ENCODE assay signal across 10 cellular contexts in genomic region chr1:50271337-50271736, GRCh38.
A peak's percentile ranks its signal among the peaks of the same experiment; 100 is the strongest.
DNase-seq lines count a peak whose midpoint lies in the region; ATAC-seq and TF ChIP-seq lines count a peak whose summit lies in the region.
"Had no signal": no experiment of that assay in that cellular context is flagged by ENCODE, and none has a peak within 500 bp of the region (broad histone marks: within the 10 kb centered on the region; RNA-seq: fewer than 3 reads in every experiment).

No MANE protein-coding gene starts in this region.

- peaks cover 0 to 64% of the 10 kb centered on the region in 2 experiments; a peak in 2 of 4 replicates for H3K4me1 ChIP-seq in SK-N-SH (ENCODE audit: control insufficient read depth in 1 of 2, insufficient read depth in 2 of 2, low read depth in 1 of 2, low read length in 1 of 2)
- no peaks in the 10 kb centered on the region for H3K4me1 ChIP-seq in gastroesophageal sphincter
- H3K4me1 ChIP-seq: Peyer's patch had no signal

- H3K4me1 Mint-ChIP-seq in CD14-positive monocyte, result peaks cover 10% of the 10 kb centered on the region
- H3K4me1 Mint-ChIP-seq in type B pancreatic cell (ENCODE audit: unreplicated experiment), result peaks cover 6% of the 10 kb centered on the region

- H3K27me3 Mint-ChIP-seq in CD14-positive monocyte (ENCODE audit: low read depth in 3 of 3), result peaks cover 4 to 9% (median 9%) of the 10 kb centered on the region in 3 donors
- H3K27me3 Mint-ChIP-seq in type B pancreatic cell, result peaks cover 7% of the 10 kb centered on the region

- no peak for TF ChIP-seq CTCF in SK-N-SH (IDR thresholded peaks at IDR 0.05)
- no peak for TF ChIP-seq CTCF in gastroesophageal sphincter (IDR thresholded peaks at IDR 0.05)
- no peak for TF ChIP-seq CTCF in CD14-positive monocyte (IDR thresholded peaks at IDR 0.05)
- no peak for TF ChIP-seq CTCF in type B pancreatic cell (conservative IDR thresholded peaks at IDR 0.05)

- CTCF ChIA-PET in SK-N-SH (lab: Yijun Ruan, JAX), result interaction anchor here (0.6 to 5.7 kb wide), 56 partner anchors 8 to 1699 kb away, joined by 3 to 117 read pairs (median 5); partner anchors contain the start of genes AGBL4 and ELAVL4

- H3K27ac Mint-ChIP-seq in CD14-positive monocyte (no peak overlapping the region), type B pancreatic cell (no peak overlapping the region)
- H3K27ac Mint-ChIP-seq: CD8-positive, alpha-beta T cell had no signal

- TF ChIP-seq EP300 in SK-N-SH (IDR thresholded peaks at IDR 0.05; ENCODE audit: borderline replicate concordance in 1 of 2, low read depth in 1 of 2, low read length in 1 of 2) (peak in 1 of 2 experiments; percentile 98; a peak in 3 of 4 replicates), gastroesophageal sphincter (IDR thresholded peaks at IDR 0.05) (no peak)

- intact Hi-C loops in left ventricle myocardium superior (cut with micrococcal nuclease) (no loop called here), left cardiac atrium (cut with DNase I) (no loop called here), CD14-positive monocyte (cut with micrococcal nuclease) (no loop called here)

- TF ChIP-seq POLR2A in gastroesophageal sphincter (IDR thresholded peaks at IDR 0.05), result no peak

- no peak overlapping the region for H3K4me3 Mint-ChIP-seq in CD14-positive monocyte
- H3K4me3 Mint-ChIP-seq in type B pancreatic cell, result no peak overlapping the region
- H3K4me3 Mint-ChIP-seq: CD8-positive, alpha-beta T cell had no signal

- H3K27me3 ChIP-seq in SK-N-SH (ENCODE audit: insufficient read depth), result no peaks in the 10 kb centered on the region
- peaks cover 26% of the 10 kb centered on the region for H3K27me3 ChIP-seq in gastroesophageal sphincter
- H3K27me3 ChIP-seq: MG63, Peyer's patch had no signal

- H3K36me3 Mint-ChIP-seq in CD14-positive monocyte, result no peaks in the 10 kb centered on the region
- no peaks in the 10 kb centered on the region for H3K36me3 Mint-ChIP-seq in type B pancreatic cell
- H3K36me3 Mint-ChIP-seq: CD8-positive, alpha-beta T cell had no signal

- no peak overlapping the region for H2AFZ ChIP-seq in SK-N-SH (ENCODE audit: low read depth)

- TF ChIP-seq RAD21 in SK-N-SH (IDR thresholded peaks at IDR 0.05; ENCODE audit: low read length), result peak; percentile 31; the same call in 1 of the 2 replicates

- POLR2A ChIA-PET in SK-N-SH (lab: Yijun Ruan, JAX), result interaction anchor here (0.8 to 3.7 kb wide), 11 partner anchors 19 to 1352 kb away, joined by 3 to 87 read pairs (median 6); partner anchors contain the start of gene ELAVL4

- no peaks in the 10 kb centered on the region for H3F3A ChIP-seq in SK-N-SH (replicated peaks; ENCODE audit: insufficient read depth)

- no peaks in the 10 kb centered on the region for H3K9me2 ChIP-seq in SK-N-SH

- no peaks in the 10 kb centered on the region for H3K9me3 ChIP-seq in SK-N-SH
- no peaks in the 10 kb centered on the region for H3K9me3 ChIP-seq in gastroesophageal sphincter
- H3K9me3 ChIP-seq: MG63, Peyer's patch had no signal

- DNase-seq in left ventricle myocardium superior, result no peak
- DNase-seq in left cardiac atrium, result no peak
- peak; percentile 69 for DNase-seq in NCI-H2227 treated with DMSO at 0.1 percent for 48 hours (lab: John Stamatoyannopoulos, UW)
- peak; percentile 80 for DNase-seq in SK-N-SH
- no peak for DNase-seq in CD14-positive monocyte (ENCODE audit: low spot score)
- no peak for DNase-seq in type B pancreatic cell (ENCODE audit: extremely low spot score, unreplicated experiment)

- H3K36me3 ChIP-seq in SK-N-SH (replicated peaks in 1 of 2; ENCODE audit: control insufficient read depth in 1 of 2, insufficient read depth in 2 of 2, low read length in 1 of 2) (no peaks in the 10 kb centered on the region), gastroesophageal sphincter (no peaks in the 10 kb centered on the region)
- H3K36me3 ChIP-seq: MG63, Peyer's patch had no signal

- H3K27ac ChIP-seq in SK-N-SH (ENCODE audit: low read depth in 2 of 2, low read length in 1 of 2) (peak overlapping the region in 1 of 2 experiments; percentile 100; a peak in 3 of 4 replicates), gastroesophageal sphincter (no peak overlapping the region)
- H3K27ac ChIP-seq: Peyer's patch had no signal

- WGBS in SK-N-SH (ENCODE audit: low lambda C conversion rate), result 13% methylated on average over 2 of the region's 2 CpGs
- WGBS in gastroesophageal sphincter (ENCODE audit: low coverage in 1 of 2), 2 donors, result no CpG with 5 or more reads among the region's 2 CpGs

- H3K4me3 ChIP-seq in SK-N-SH (ENCODE audit: low read depth in 2 of 2, low read length in 1 of 2), result no peak overlapping the region; a peak in 1 of 4 replicates
- no peak overlapping the region for H3K4me3 ChIP-seq in gastroesophageal sphincter
- H3K4me3 ChIP-seq: MG63, Peyer's patch had no signal

- no peak overlapping the region for H3K4me2 ChIP-seq in SK-N-SH

- H3K9ac ChIP-seq in SK-N-SH, result no peak overlapping the region

- ATAC-seq in left ventricle myocardium superior (peak; percentile 26), left cardiac atrium (no peak), gastroesophageal sphincter (no peak)
- ATAC-seq: CD8-positive, alpha-beta T cell had no signal

- H4K20me1 ChIP-seq in SK-N-SH (ENCODE audit: insufficient read depth), result no peaks in the 10 kb centered on the region

- H3K9me3 Mint-ChIP-seq in CD14-positive monocyte, result no peaks in the 10 kb centered on the region
- no peaks in the 10 kb centered on the region for H3K9me3 Mint-ChIP-seq in type B pancreatic cell
- H3K9me3 Mint-ChIP-seq: CD8-positive, alpha-beta T cell had no signal

- H3K79me2 ChIP-seq in SK-N-SH (ENCODE audit: insufficient read depth), result no peaks in the 10 kb centered on the region

TF ChIP-seq in SK-N-SH, 30 proteins besides CTCF, POLR2A, EP300 and RAD21:
- TF ChIP-seq GATA2 (CRISPR knock-in tag; IDR thresholded peaks at IDR 0.05) (peak; percentile 73), FOXJ3 (CRISPR knock-in tag; IDR thresholded peaks at IDR 0.05) (peak; percentile 78; the same call in 1 of the 2 replicates), MXI1 (IDR thresholded peaks at IDR 0.05; ENCODE audit: low read depth, low read length) (peak; percentile 27; the same call in 1 of the 2 replicates), POLR2AphosphoS5 (IDR thresholded peaks at IDR 0.05; ENCODE audit: low read depth, low read length) (0 out of 2 replicates have a peak, but pooled peaks have one; percentile 15), FOXM1 (IDR thresholded peaks at IDR 0.05; ENCODE audit: low read depth) (no peak), TAF1 (IDR thresholded peaks at IDR 0.05; ENCODE audit: borderline replicate concordance, low read depth, low read length) (no peak), RCOR1 (IDR thresholded peaks at IDR 0.05; ENCODE audit: low read length) (peak; percentile 90; the same call in 1 of the 2 replicates), CHD2 (IDR thresholded peaks at IDR 0.05; ENCODE audit: low read length, partially characterized antibody) (peak; percentile 55), TCF12 (IDR thresholded peaks at IDR 0.05) (peak; percentile 46; the same call in 1 of the 2 replicates)

Comparison
In these comparisons a context has a peak if more than half of its experiments do, and no peak if none do; other contexts are left out.
1. DNase-seq: peak in NCI-H2227 treated with DMSO at 0.1 percent for 48 hours (single experiment) and SK-N-SH (single experiment); none in left ventricle myocardium superior (single experiment), left cardiac atrium (single experiment), CD14-positive monocyte (single experiment) and type B pancreatic cell (single experiment).